19 cellular contexts compared by ENCODE assay signal in genomic region chr12:54340845-54341244, GRCh38. TPM values are rescaled to one million over a fixed set of nuclear protein-coding genes. Genes with fewer than 3 reads are reported as not detected.
DNase-seq lines count a peak whose midpoint lies in the region; ATAC-seq, FAIRE-seq and TF ChIP-seq lines count a peak whose summit lies in the region.
"Had no signal": no experiment of that assay in that cellular context is flagged by ENCODE, and none has a peak within 500 bp of the region (broad histone marks: within the 10 kb centered on the region; RNA-seq: fewer than 3 reads in every experiment).

No MANE protein-coding gene starts in this region.

- ATAC-seq in mucosa of descending colon (peak; percentile 43), GM18858 (IDR thresholded peaks at IDR 0.05; ENCODE audit: unreplicated experiment) (no peak), HG03097 (IDR thresholded peaks at IDR 0.05; ENCODE audit: low FRiP score, unreplicated experiment) (no peak)

- H3K4me1 ChIP-seq in ectodermal cell (ENCODE audit: control insufficient read depth, insufficient read depth, low read length) (peaks cover 56% of the 10 kb centered on the region), mucosa of descending colon (ENCODE audit: low read depth) (no peaks in the 10 kb centered on the region), small intestine (ENCODE audit: control insufficient read depth in 2 of 2, insufficient read depth in 1 of 2, low read depth in 1 of 2, low read length in 1 of 2) (peaks cover 0 to 6% of the 10 kb centered on the region in 2 donors)

- no peak for TF ChIP-seq CTCF in WERI-Rb-1 (IDR thresholded peaks at IDR 0.05; ENCODE audit: low read depth, low read length)
- no peak for TF ChIP-seq CTCF in mucosa of descending colon (IDR thresholded peaks at IDR 0.05)

- H3K27me3 ChIP-seq in WERI-Rb-1 (ENCODE audit: insufficient read depth, low read depth, severe bottlenecking): no peaks in the 10 kb centered on the region
- H3K27me3 ChIP-seq in ectodermal cell (ENCODE audit: control insufficient read depth, insufficient read depth, low read length, poor library complexity, severe bottlenecking): no peaks in the 10 kb centered on the region
- no peaks in the 10 kb centered on the region for H3K27me3 ChIP-seq in small intestine (ENCODE audit: control insufficient read depth in 2 of 2, insufficient read depth in 2 of 2, low read length in 2 of 2)
- H3K27me3 ChIP-seq: MG63 had no signal

- H3K27ac ChIP-seq in WERI-Rb-1 (peak overlapping the region; percentile 65), ectodermal cell (ENCODE audit: insufficient read depth, low read depth, low read length, poor library complexity, severe bottlenecking) (peak overlapping the region; percentile 84), small intestine (ENCODE audit: low read depth in 1 of 2, low read length in 1 of 2) (no peak overlapping the region)

- WGBS in ectodermal cell, 2 experiments: 92 to 95% methylated on average over 7 of the region's 7 CpGs
- 68 to 84% (median 70%) methylated on average over 7 of the region's 7 CpGs for WGBS in small intestine, 3 donors

- H3K9me3 ChIP-seq in WERI-Rb-1 (ENCODE audit: severe bottlenecking) (no peaks in the 10 kb centered on the region), ectodermal cell (ENCODE audit: control insufficient read depth, low read length) (no peaks in the 10 kb centered on the region), mucosa of descending colon (no peaks in the 10 kb centered on the region), small intestine (ENCODE audit: control insufficient read depth, low read depth) (no peaks in the 10 kb centered on the region)
- H3K9me3 ChIP-seq: MG63 had no signal

- no peak overlapping the region for H3K4me3 ChIP-seq in WERI-Rb-1 (ENCODE audit: low read depth, low read length)
- H3K4me3 ChIP-seq in ectodermal cell (ENCODE audit: insufficient read depth, low read depth, low read length): no peak overlapping the region
- H3K4me3 ChIP-seq in mucosa of descending colon: no peak overlapping the region
- H3K4me3 ChIP-seq in small intestine (ENCODE audit: low read depth in 1 of 2, low read length in 2 of 2): no peak overlapping the region
- H3K4me3 ChIP-seq: MG63 had no signal

- peaks cover 31% of the 10 kb centered on the region for H3K36me3 ChIP-seq in WERI-Rb-1
- H3K36me3 ChIP-seq in ectodermal cell (ENCODE audit: control insufficient read depth, insufficient read depth, low read length): peaks cover 15% of the 10 kb centered on the region
- peaks cover 4% of the 10 kb centered on the region for H3K36me3 ChIP-seq in mucosa of descending colon (ENCODE audit: low read depth)
- H3K36me3 ChIP-seq in small intestine (ENCODE audit: control insufficient read depth in 2 of 2, insufficient read depth in 2 of 2, low read length in 2 of 2): peaks cover 11 to 14% of the 10 kb centered on the region in 2 donors

- DNase-seq in WERI-Rb-1 (no peak), mucosa of descending colon (no peak), small intestine (peak; percentile 63)
- DNase-seq in activated CD8-positive, alpha-beta memory T cell treated with anti-CD3 and anti-CD28 coated beads for 24 hours: no peak
- DNase-seq: CD4-positive, CD25-positive, alpha-beta regulatory T cell; DMS53; Karpas-422; MG63; NCI-H1092 treated with DMSO at 0.1 percent for 48 hours; NCI-H446; NK-92 treated with Interleukin-12 subunit alpha and Interleukin-12 subunit beta, amount 100 ng/mL, for 24 hours; SHP77 treated with DMSO at 0.1 percent for 48 hours had no signal

- intact Hi-C loops in mucosa of descending colon (cut with DNase I, micrococcal nuclease): no loop called here

- no peak for FAIRE-seq in small intestine (lab: Jason Lieb, UNC)
- FAIRE-seq: GM19239 had no signal

RNA-seq across cellular contexts. Expression of gene COPZ1, which starts 15.9 kb away (rescaled TPM):
- 186 TPM for polyA plus RNA-seq in ectodermal cell (2013, experiment 1 of 4)
- polyA plus RNA-seq in ectodermal cell (2013, experiment 2 of 4): 199 TPM
- polyA plus RNA-seq in ectodermal cell (2013, experiment 3 of 4): 131 TPM
- polyA plus RNA-seq in ectodermal cell (2013, experiment 4 of 4): 163 TPM
- 100 to 1,000 TPM in 2 of 3 donors, 10 to 100 TPM in 1; 84.0 to 115 (median 104) TPM for total RNA-seq in mucosa of descending colon
- 100 to 1,000 TPM; 114 to 140 (median 136) TPM for polyA plus RNA-seq in small intestine

RNA-seq across cellular contexts. Expression of gene GPR84, which starts 23.4 kb away (rescaled TPM):
- 0.26 TPM for polyA plus RNA-seq in ectodermal cell (2013, experiment 1 of 4)
- polyA plus RNA-seq in ectodermal cell (2013, experiment 2 of 4): 0.12 TPM
- not detected for polyA plus RNA-seq in ectodermal cell (2013, experiment 3 of 4)
- polyA plus RNA-seq in ectodermal cell (2013, experiment 4 of 4): 0.20 TPM
- 1 to 10 TPM in 1 of 3 donors, under 1 TPM in 1, not detected in 1; 0.60 to 1.7 TPM for total RNA-seq in mucosa of descending colon
- polyA plus RNA-seq in small intestine: under 1 TPM in 1 of 3 donors, not detected in 2; 0.33 TPM
- total RNA-seq: B cell; CD4-positive, CD25-positive, alpha-beta regulatory T cell; H4 had no signal
- polyA plus RNA-seq: CD4-positive, CD25-positive, alpha-beta regulatory T cell had no signal

RNA-seq across cellular contexts. Expression of gene NFE2, which starts 40.0 kb away (rescaled TPM):
- 5.7 TPM for polyA plus RNA-seq in ectodermal cell (2013, experiment 1 of 4)
- polyA plus RNA-seq in ectodermal cell (2013, experiment 2 of 4): 5.6 TPM
- polyA plus RNA-seq in ectodermal cell (2013, experiment 3 of 4): 3.6 TPM
- polyA plus RNA-seq in ectodermal cell (2013, experiment 4 of 4): 4.4 TPM
- total RNA-seq in mucosa of descending colon: under 1 TPM in 2 of 3 donors, not detected in 1; 0.25 to 0.31 TPM
- under 1 TPM in 1 of 3 donors, not detected in 2; 0.07 TPM for polyA plus RNA-seq in small intestine
- total RNA-seq: B cell, OCI-LY7 had no signal

RNA-seq across cellular contexts. Expression of gene ZNF385A, which starts 43.7 kb away (rescaled TPM):
- 59.3 TPM for polyA plus RNA-seq in ectodermal cell (2013, experiment 1 of 4)
- 54.5 TPM for polyA plus RNA-seq in ectodermal cell (2013, experiment 2 of 4)
- 48.9 TPM for polyA plus RNA-seq in ectodermal cell (2013, experiment 3 of 4)
- polyA plus RNA-seq in ectodermal cell (2013, experiment 4 of 4): 46.6 TPM
- 10 to 100 TPM in 2 of 3 donors, 1 to 10 TPM in 1; 3.5 to 15.0 (median 10.4) TPM for total RNA-seq in mucosa of descending colon
- 1 to 10 TPM in 2 of 3 donors, under 1 TPM in 1; 0.45 to 9.7 (median 7.7) TPM for polyA plus RNA-seq in small intestine

Comparison
In these comparisons a context has a peak if more than half of its experiments do, and no peak if none do; other contexts are left out.
1. H3K27ac ChIP-seq: peak in WERI-Rb-1 (single experiment) and ectodermal cell (single experiment); none in small intestine (0 of 2).